Comparison of ENCODE assay signal across 21 cellular contexts in the genomic region with DNA sequence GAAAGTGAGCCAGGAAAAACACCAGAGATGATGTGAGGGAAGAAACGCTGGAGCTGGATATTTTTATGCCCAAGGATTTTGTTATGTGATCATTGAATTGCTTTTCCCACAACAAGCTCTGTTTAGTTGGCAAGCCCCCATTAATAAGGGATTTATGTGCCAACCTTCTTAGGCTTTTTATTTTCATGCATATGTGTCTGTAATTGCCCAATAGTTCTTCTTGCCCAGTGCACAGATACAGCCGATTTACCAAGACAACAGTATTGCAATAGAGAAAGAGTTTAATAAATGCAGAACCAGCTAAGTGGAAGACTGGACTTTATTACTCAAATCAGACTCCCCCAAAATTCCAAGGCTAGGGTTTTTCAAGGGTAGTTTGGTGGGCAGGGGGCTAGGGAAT. TPM values are rescaled to one million over a fixed set of nuclear protein-coding genes. Genes with fewer than 3 reads are reported as not detected.
"Had no signal": no experiment of that assay in that cellular context is flagged by ENCODE, and none has a peak within 500 bp of the region (broad histone marks: within the 10 kb centered on the region; RNA-seq: fewer than 3 reads in every experiment).

No MANE protein-coding gene starts in this region.

- H3K27me3 ChIP-seq: body of pancreas, gastrocnemius medialis, heart left ventricle, testis, upper lobe of right lung had no signal

- H3K9me3 ChIP-seq: body of pancreas, gastrocnemius medialis, testis, upper lobe of right lung had no signal

- H3K4me1 ChIP-seq: psoas muscle, upper lobe of right lung had no signal

- ATAC-seq: activated CD8-positive, alpha-beta memory T cell treated with anti-CD3 and anti-CD28 coated beads, Interleukin-2, amount 10 ng/mL, durations not matched to agents 7 days and 5 days; body of pancreas; gastrocnemius medialis; heart left ventricle; psoas muscle; right cardiac atrium; stimulated activated naive CD8-positive, alpha-beta T cell treated with anti-CD3 and anti-CD28 coated beads, Interleukin-15, amount 100 ng/mL, for 72 hours; T-cell; upper lobe of right lung had no signal

- DNase-seq: activated CD4-positive, alpha-beta memory T cell treated with anti-CD3 and anti-CD28 coated beads, Interleukin-2, amount 10 ng/mL, durations not matched to agents 7 days and 5 days; activated CD4-positive, alpha-beta T cell treated with anti-CD3 and anti-CD28 coated beads for 48 hours; activated CD4-positive, CD25-positive, alpha-beta regulatory T cell; activated CD8-positive, alpha-beta memory T cell treated with anti-CD3 and anti-CD28 coated beads, Interleukin-2, amount 10 ng/mL, durations not matched to agents 7 days and 5 days; activated naive CD8-positive, alpha-beta T cell treated with anti-CD3 and anti-CD28 coated beads for 36 hours; amniotic stem cell; body of pancreas; erythroblast; gastrocnemius medialis; heart left ventricle; immature natural killer cell; kidney glomerular epithelial cell; naive B cell; psoas muscle; right cardiac atrium; stimulated activated CD4-positive, alpha-beta T cell treated with anti-CD3 and anti-CD28 coated beads, Interleukin-2, amount 100 ng/mL, for 48 hours; stimulated activated naive CD8-positive, alpha-beta T cell treated with anti-CD3 and anti-CD28 coated beads, Interleukin-15, amount 100 ng/mL, for 72 hours; T-cell; T-helper 9 cell; testis; upper lobe of right lung had no signal

- H3K27ac ChIP-seq: body of pancreas, gastrocnemius medialis, heart left ventricle, psoas muscle, testis, upper lobe of right lung had no signal

- H3K36me3 ChIP-seq: gastrocnemius medialis, heart left ventricle, upper lobe of right lung had no signal

- H3K4me3 ChIP-seq: body of pancreas, gastrocnemius medialis, heart left ventricle, psoas muscle, testis, upper lobe of right lung had no signal

RNA-seq across cellular contexts. Expression of gene TRIM2, which starts 57.7 kb away (rescaled TPM):
- total RNA-seq: activated CD8-positive, alpha-beta memory T cell treated with anti-CD3 and anti-CD28 coated beads, Interleukin-2, amount 10 ng/mL, durations not matched to agents 7 days and 5 days had no signal
